8 cellular contexts compared by ENCODE assay signal in genomic region chr17:64148699-64149098, GRCh38. TPM values are rescaled to one million over a fixed set of nuclear protein-coding genes. Genes with fewer than 3 reads are reported as not detected.
DNase-seq lines count a peak whose midpoint lies in the region; ATAC-seq and TF ChIP-seq lines count a peak whose summit lies in the region.

No MANE protein-coding gene starts in this region.

- H3K9me3 Mint-ChIP-seq in activated CD4-positive, alpha-beta T cell treated with anti-CD3 and anti-CD28 coated beads, Interleukin-2, amount 10 ng/mL, durations not matched to agents 7 days and 5 days, result no peaks in the 10 kb centered on the region
- H3K9me3 Mint-ChIP-seq in stimulated activated naive CD8-positive, alpha-beta T cell treated with anti-CD3 and anti-CD28 coated beads, Interleukin-15, amount 100 ng/mL, for 72 hours, result no peaks in the 10 kb centered on the region

- peak overlapping the region; percentile 67 for H3K27ac Mint-ChIP-seq in activated CD4-positive, alpha-beta T cell treated with anti-CD3 and anti-CD28 coated beads, Interleukin-2, amount 10 ng/mL, durations not matched to agents 7 days and 5 days
- H3K27ac Mint-ChIP-seq in stimulated activated naive CD8-positive, alpha-beta T cell treated with anti-CD3 and anti-CD28 coated beads, Interleukin-15, amount 100 ng/mL, for 72 hours, result peak overlapping the region; percentile 13 to 46

- no peak overlapping the region for H3K4me3 ChIP-seq in NT2/D1 (ENCODE audit: insufficient read length, low read depth)
- no peak overlapping the region for H3K4me3 ChIP-seq in epithelial cell of esophagus (ENCODE audit: low read length)

- no peak for ATAC-seq in stimulated activated naive CD8-positive, alpha-beta T cell treated with anti-CD3 and anti-CD28 coated beads, Interleukin-15, amount 100 ng/mL, for 72 hours
- no peak for ATAC-seq in HG03175 (IDR thresholded peaks at IDR 0.05; ENCODE audit: unreplicated experiment)

- H3K36me3 Mint-ChIP-seq in activated CD4-positive, alpha-beta T cell treated with anti-CD3 and anti-CD28 coated beads, Interleukin-2, amount 10 ng/mL, durations not matched to agents 7 days and 5 days (ENCODE audit: low read depth), result peaks cover 41% of the 10 kb centered on the region

- H3K27me3 ChIP-seq in NT2/D1 (ENCODE audit: insufficient read depth, insufficient read length), result no peaks in the 10 kb centered on the region

- no peaks in the 10 kb centered on the region for H3K9me3 ChIP-seq in NT2/D1 (ENCODE audit: insufficient read depth, low read length)

- H3K36me3 ChIP-seq in NT2/D1 (ENCODE audit: insufficient read depth, insufficient read length, low read length), result peaks cover 39% of the 10 kb centered on the region

- no peak for DNase-seq in activated CD4-positive, alpha-beta T cell treated with anti-CD3 and anti-CD28 coated beads, Interleukin-2, amount 10 ng/mL, durations not matched to agents 7 days and 5 days
- DNase-seq in activated CD4-positive, alpha-beta T cell treated with anti-CD3 and anti-CD28 coated beads for 1 hour, result no peak
- DNase-seq in NT2/D1 (ENCODE audit: low read depth, low spot score) (peak; percentile 8), epithelial cell of esophagus (ENCODE audit: low read depth) (peak; percentile 40), NCI-H1105 (lab: John Stamatoyannopoulos, UW) (no peak)
- no peak for DNase-seq in stimulated activated naive CD8-positive, alpha-beta T cell treated with anti-CD3 and anti-CD28 coated beads, Interleukin-15, amount 100 ng/mL, for 72 hours
- DNase-seq in activated effector memory CD4-positive, alpha-beta T cell treated with anti-CD3 and anti-CD28 coated beads, Interleukin-2, amount 50 U/mL, for 16 hours, result no peak

- POLR2A ChIA-PET in activated CD4-positive, alpha-beta T cell treated with anti-CD3 and anti-CD28 coated beads, Interleukin-2, amount 10 ng/mL, durations not matched to agents 7 days and 5 days (lab: Charles Lee), result no interaction called here

- no peaks in the 10 kb centered on the region for H3K27me3 Mint-ChIP-seq in activated CD4-positive, alpha-beta T cell treated with anti-CD3 and anti-CD28 coated beads, Interleukin-2, amount 10 ng/mL, durations not matched to agents 7 days and 5 days
- no peaks in the 10 kb centered on the region for H3K27me3 Mint-ChIP-seq in stimulated activated naive CD8-positive, alpha-beta T cell treated with anti-CD3 and anti-CD28 coated beads, Interleukin-15, amount 100 ng/mL, for 72 hours

- H3K4me3 Mint-ChIP-seq in activated CD4-positive, alpha-beta T cell treated with anti-CD3 and anti-CD28 coated beads, Interleukin-2, amount 10 ng/mL, durations not matched to agents 7 days and 5 days, result no peak overlapping the region
- H3K4me3 Mint-ChIP-seq in stimulated activated naive CD8-positive, alpha-beta T cell treated with anti-CD3 and anti-CD28 coated beads, Interleukin-15, amount 100 ng/mL, for 72 hours, result no peak overlapping the region

- H3K9ac ChIP-seq in NT2/D1 (ENCODE audit: insufficient read length, low read depth), result no peak overlapping the region

- CTCF ChIA-PET in activated CD4-positive, alpha-beta T cell treated with anti-CD3 and anti-CD28 coated beads, Interleukin-2, amount 10 ng/mL, durations not matched to agents 7 days and 5 days (lab: Charles Lee), result interaction anchor here (1.0 to 1.5 kb wide), 4 partner anchors 15 to 124 kb away, joined by 3 to 8 read pairs (median 4); no protein-coding TSS in a partner anchor

- H3K4me1 Mint-ChIP-seq in activated CD4-positive, alpha-beta T cell treated with anti-CD3 and anti-CD28 coated beads, Interleukin-2, amount 10 ng/mL, durations not matched to agents 7 days and 5 days, result peaks cover 29% of the 10 kb centered on the region
- H3K4me1 Mint-ChIP-seq in stimulated activated naive CD8-positive, alpha-beta T cell treated with anti-CD3 and anti-CD28 coated beads, Interleukin-15, amount 100 ng/mL, for 72 hours, result peaks cover 32% of the 10 kb centered on the region

- TF ChIP-seq CTCF in epithelial cell of esophagus (IDR thresholded peaks at IDR 0.05; ENCODE audit: insufficient read depth, low read depth, low read length, missing control alignments), result peak; percentile 44

- no peaks in the 10 kb centered on the region for H3K4me1 ChIP-seq in NT2/D1 (ENCODE audit: insufficient read depth, insufficient read length)

RNA-seq across cellular contexts. Expression of gene ERN1, which starts 18.8 kb away (rescaled TPM):
- total RNA-seq in activated CD4-positive, alpha-beta T cell treated with anti-CD3 and anti-CD28 coated beads, Interleukin-2, amount 10 ng/mL, durations not matched to agents 7 days and 5 days, result 10 to 100 TPM; 50.1 to 57.5 TPM

Comparison
In these comparisons a context has a peak if more than half of its experiments do, and no peak if none do; other contexts are left out.
1. DNase-seq: peak in NT2/D1 (single experiment) and epithelial cell of esophagus (single experiment); none in activated CD4-positive, alpha-beta T cell treated with anti-CD3 and anti-CD28 coated beads, Interleukin-2, amount 10 ng/mL, durations not matched to agents 7 days and 5 days (single experiment), activated CD4-positive, alpha-beta T cell treated with anti-CD3 and anti-CD28 coated beads for 1 hour (single experiment), stimulated activated naive CD8-positive, alpha-beta T cell treated with anti-CD3 and anti-CD28 coated beads, Interleukin-15, amount 100 ng/mL, for 72 hours (0 of 2), activated effector memory CD4-positive, alpha-beta T cell treated with anti-CD3 and anti-CD28 coated beads, Interleukin-2, amount 50 U/mL, for 16 hours (single experiment) and NCI-H1105 (single experiment).